7 cellular contexts compared by ENCODE assay signal in genomic region chr15:95346856-95347255, GRCh38.
"Had no signal": no experiment of that assay in that cellular context is flagged by ENCODE, and none has a peak within 500 bp of the region (broad histone marks: within the 10 kb centered on the region; RNA-seq: fewer than 3 reads in every experiment).

No MANE protein-coding gene starts in this region.

- H3K36me3 Mint-ChIP-seq: IgD-negative memory B cell had no signal

- H3K27ac ChIP-seq: GM23248 had no signal

- H3K4me3 ChIP-seq: GM23248 had no signal

- H3K4me3 Mint-ChIP-seq: IgD-negative memory B cell had no signal

- DNase-seq: GM23248, GOT3, H7, HCEC 1CT, KBM-7 had no signal

- H2AFZ ChIP-seq: GM23248 had no signal

- H3K4me1 Mint-ChIP-seq: IgD-negative memory B cell had no signal

- H3K9ac ChIP-seq: GM23248 had no signal

- FAIRE-seq: HTR-8/SVneo had no signal

- H3K27me3 Mint-ChIP-seq: IgD-negative memory B cell had no signal

- H3K27ac Mint-ChIP-seq: IgD-negative memory B cell had no signal
